ENCODE assay signal across 8 cellular contexts in the genomic region with DNA sequence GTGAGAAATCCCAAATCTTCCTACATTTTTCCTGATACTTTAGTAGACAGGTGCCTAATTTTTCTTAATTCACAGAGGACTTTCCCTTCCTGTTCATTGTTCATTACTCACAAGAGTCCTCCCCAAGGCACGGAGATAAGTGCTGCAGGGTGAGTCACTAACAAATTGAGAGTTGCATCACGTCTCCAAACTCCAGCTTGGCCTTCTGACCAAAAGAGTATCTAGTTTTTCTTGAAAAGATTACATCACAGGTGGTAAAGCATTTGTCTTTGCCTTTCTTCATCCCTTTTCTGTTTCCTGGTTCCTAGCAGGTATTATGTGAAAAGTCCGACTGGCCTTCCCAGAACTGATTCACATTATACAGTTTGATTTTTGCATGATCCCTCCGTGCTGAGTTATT. TPM values are rescaled to one million over a fixed set of nuclear protein-coding genes. Genes with fewer than 3 reads are reported as not detected.
DNase-seq lines count a peak whose midpoint lies in the region; ATAC-seq and TF ChIP-seq lines count a peak whose summit lies in the region.

No MANE protein-coding gene starts in this region.

- no peaks in the 10 kb centered on the region for H3K9me1 ChIP-seq in IMR-90 (ENCODE audit: insufficient read depth, low read length)

- no peak overlapping the region for H4K5ac ChIP-seq in IMR-90 (ENCODE audit: low read depth, low read length)

- H3K14ac ChIP-seq in IMR-90 (replicated peaks; ENCODE audit: low read depth, low read length): no peak overlapping the region

- no peak overlapping the region for H3K56ac ChIP-seq in IMR-90 (ENCODE audit: extremely low read depth, insufficient read depth, low read length)

- no peak overlapping the region for H2AK9ac ChIP-seq in IMR-90 (replicated peaks; ENCODE audit: low read depth, low read length, poor library complexity)

- no peak for TF ChIP-seq POLR2A in IMR-90 (IDR thresholded peaks at IDR 0.05; ENCODE audit: low read depth, low read length)

- no peaks in the 10 kb centered on the region for H3K36me3 Mint-ChIP-seq in mesothelial cell of epicardium
- H3K36me3 Mint-ChIP-seq in effector memory CD8-positive, alpha-beta T cell (ENCODE audit: insufficient read depth): no peaks in the 10 kb centered on the region

- no peaks in the 10 kb centered on the region for H4K20me1 ChIP-seq in IMR-90 (ENCODE audit: insufficient read depth, low read length)

- no peak for TF ChIP-seq RAD21 in IMR-90 (IDR thresholded peaks at IDR 0.05; ENCODE audit: low read length)

- in situ Hi-C loops in IMR-90 (cut with MboI; ENCODE audit: low sequenced_read_pairs): no loop called here

- H3K27ac Mint-ChIP-seq in mesothelial cell of epicardium: peak overlapping the region; percentile 68
- peak overlapping the region in 1 of 2 donors; percentile 16 for H3K27ac Mint-ChIP-seq in effector memory CD8-positive, alpha-beta T cell

- H3K4me2 ChIP-seq in IMR-90 (ENCODE audit: low read depth, low read length): no peak overlapping the region

- no peak overlapping the region for H3K4me3 Mint-ChIP-seq in mesothelial cell of epicardium
- H3K4me3 Mint-ChIP-seq in effector memory CD8-positive, alpha-beta T cell: no peak overlapping the region

- DNase-seq in Daoy (ENCODE audit: low read depth) (peak; percentile 80), IMR-90 (peak; percentile 85), astrocyte of the hippocampus (ENCODE audit: low read depth, low spot score) (peak; percentile 59), mesothelial cell of epicardium (ENCODE audit: low spot score in 2 of 2, unreplicated experiment in 2 of 2) (no peak), KG1 (lab: John Stamatoyannopoulos, UW) (no peak), left colon (no peak), C1 segment of cervical spinal cord (lab: John Stamatoyannopoulos, UW) (no peak)
- no peak for DNase-seq in effector memory CD8-positive, alpha-beta T cell

- peaks cover 2% of the 10 kb centered on the region; the same call in 1 of the 2 replicates for H3K9me3 ChIP-seq in IMR-90 (ENCODE audit: control insufficient read depth, insufficient read depth, low read length)

- no peak overlapping the region for H2AFZ ChIP-seq in IMR-90 (replicated peaks; ENCODE audit: low read length, poor library complexity)

- no peak overlapping the region for H4K91ac ChIP-seq in IMR-90 (ENCODE audit: insufficient read depth, low read depth, low read length)

- no TSS peak for BruUV-seq in IMR-90 (replicated peaks; lab: Mats Ljungman, UMichigan)

- H3K4me3 ChIP-seq in IMR-90 (ENCODE audit: insufficient read depth, low read depth, low read length): no peak overlapping the region

- intact Hi-C loops in IMR-90 (cut with micrococcal nuclease) (loop anchor here (5.0 kb wide), 1 partner anchor 78 kb away; no protein-coding TSS in a partner anchor), left colon (cut with DNase I, micrococcal nuclease) (no loop called here)

- no peak overlapping the region for H3K4ac ChIP-seq in IMR-90 (ENCODE audit: low read depth, low read length)

- H3K36me3 ChIP-seq in IMR-90 (ENCODE audit: control insufficient read depth, insufficient read depth, low read length): no peaks in the 10 kb centered on the region

- CTCF ChIA-PET in IMR-90 (lab: Yijun Ruan, JAX): interaction anchor here (0.6 kb wide), 1 partner anchor 72 kb away, joined by 3 read pairs; no protein-coding TSS in a partner anchor

- H3K27ac ChIP-seq in IMR-90 (ENCODE audit: insufficient read depth, low read length): no peak overlapping the region

- H3K9me3 Mint-ChIP-seq in mesothelial cell of epicardium: peaks cover 12% of the 10 kb centered on the region
- no peaks in the 10 kb centered on the region for H3K9me3 Mint-ChIP-seq in effector memory CD8-positive, alpha-beta T cell

- no peak overlapping the region for H3K23ac ChIP-seq in IMR-90 (ENCODE audit: low read depth, low read length)

- dilution Hi-C loops in IMR-90 (cut with HindIII; ENCODE audit: low sequenced_read_pairs, unreplicated experiment): no loop called here

- TF ChIP-seq CTCF in IMR-90 (conservative IDR thresholded peaks at IDR 0.05; ENCODE audit: low read depth, low read length) (no peak), mesothelial cell of epicardium (IDR thresholded peaks at IDR 0.05; ENCODE audit: unreplicated experiment) (no peak)

- ATAC-seq in IMR-90 (ENCODE audit: low read depth) (peak; percentile 72), left colon (no peak)
- ATAC-seq in effector memory CD8-positive, alpha-beta T cell (replicated peaks): no peak

- H4K8ac ChIP-seq in IMR-90 (ENCODE audit: low read depth in 2 of 2, low read length in 2 of 2): no peak overlapping the region

- no peaks in the 10 kb centered on the region for H3K79me1 ChIP-seq in IMR-90 (ENCODE audit: low read depth in 1 of 2, low read length in 2 of 2)

- no peak overlapping the region for H3K18ac ChIP-seq in IMR-90 (ENCODE audit: low read depth, low read length)

- H2BK120ac ChIP-seq in IMR-90 (ENCODE audit: low read depth, low read length): no peak overlapping the region

- peaks cover 37% of the 10 kb centered on the region for H3K27me3 ChIP-seq in IMR-90 (ENCODE audit: control insufficient read depth, insufficient read depth, low read length)

- WGBS in IMR-90 (ENCODE audit: extremely low coverage in 2 of 2, insufficient read length in 1 of 2), 2 experiments: 50% methylated on average over 1 of the region's 4 CpGs; no CpG with 5 or more reads in 1 of the 2 experiments

- H2AK5ac ChIP-seq in IMR-90 (ENCODE audit: low read depth, low read length): no peak overlapping the region

- no peak overlapping the region for H2BK15ac ChIP-seq in IMR-90 (ENCODE audit: low read depth, low read length)

- H3K27me3 Mint-ChIP-seq in mesothelial cell of epicardium (ENCODE audit: low read depth): no peaks in the 10 kb centered on the region
- no peaks in the 10 kb centered on the region for H3K27me3 Mint-ChIP-seq in effector memory CD8-positive, alpha-beta T cell

- H2BK5ac ChIP-seq in IMR-90 (ENCODE audit: low read depth, low read length, poor library complexity, severe bottlenecking): no peak overlapping the region

- no peak overlapping the region for H2BK20ac ChIP-seq in IMR-90 (ENCODE audit: low read depth, low read length)

- no peak overlapping the region for H3K9ac ChIP-seq in IMR-90 (ENCODE audit: low read depth, low read length)

- H3K4me1 ChIP-seq in IMR-90 (ENCODE audit: control insufficient read depth, insufficient read depth, low read length): no peaks in the 10 kb centered on the region

- H3K4me1 Mint-ChIP-seq in mesothelial cell of epicardium: peaks cover 44% of the 10 kb centered on the region
- peaks cover 9 to 18% of the 10 kb centered on the region in 2 donors for H3K4me1 Mint-ChIP-seq in effector memory CD8-positive, alpha-beta T cell (ENCODE audit: low read depth in 2 of 2)

- POLR2A ChIA-PET in IMR-90 (lab: Charles Lee; ENCODE audit: unreplicated experiment): no interaction called here

TF ChIP-seq in IMR-90, 13 proteins besides CTCF, POLR2A, EP300 and RAD21:
- TF ChIP-seq CEBPB (IDR thresholded peaks at IDR 0.05; ENCODE audit: low read depth, low read length): peak; percentile 97
- peak; percentile 82 for TF ChIP-seq FOS (IDR thresholded peaks at IDR 0.05; ENCODE audit: low read depth, low read length)
- no peak for TF ChIP-seq RCOR1 (IDR thresholded peaks at IDR 0.05; ENCODE audit: insufficient replicate concordance, low read length)

RNA-seq across cellular contexts. Expression of a gene that starts 24.9 kb away (rescaled TPM):
- 1.1 and 1.6 TPM in 2 replicates for total RNA-seq in Daoy (2014; rRNA removed; shearing (Covaris generic))
- total RNA-seq in IMR-90 (2012; rRNA removed): 1.9 and 3.2 TPM in 2 replicates
- 1.4 TPM in 2 replicates for polyA plus RNA-seq in IMR-90 (2012; rRNA removed)
- 0.43 and 0.60 TPM in 2 replicates for polyA plus RNA-seq in IMR-90 (2012; cell fraction: cytosol; rRNA removed)
- 0.97 and 2.6 TPM in 2 replicates for polyA plus RNA-seq in IMR-90 (2012; cell fraction: nucleus; rRNA removed; ENCODE audit: low replicate concordance)
- total RNA-seq in mesothelial cell of epicardium: 3.7 to 4.8 TPM (median 4.4 TPM) in 3 replicates
- 1 to 10 TPM in 1 of 2 donors, under 1 TPM in 1; 0.84 to 1.0 TPM for total RNA-seq in left colon

Comparison
In these comparisons a context has a peak if more than half of its experiments do, and no peak if none do; other contexts are left out.
1. DNase-seq: peak in Daoy (single experiment), IMR-90 (single experiment) and astrocyte of the hippocampus (single experiment); none in mesothelial cell of epicardium (0 of 2), effector memory CD8-positive, alpha-beta T cell (0 of 3), KG1 (single experiment), left colon (0 of 2) and C1 segment of cervical spinal cord (0 of 14).